Comparison of ENCODE assay signal across 18 cellular contexts in genomic region chr7:111992601-111993000, GRCh38.
DNase-seq lines count a peak whose midpoint lies in the region; ATAC-seq, FAIRE-seq and TF ChIP-seq lines count a peak whose summit lies in the region.
"Had no signal": no experiment of that assay in that cellular context is flagged by ENCODE, and none has a peak within 500 bp of the region (broad histone marks: within the 10 kb centered on the region; RNA-seq: fewer than 3 reads in every experiment).

No MANE protein-coding gene starts in this region.

- H3K27ac Mint-ChIP-seq in astrocyte (ENCODE audit: unreplicated experiment): peak overlapping the region; percentile 79

- H3K9me3 ChIP-seq in GM23248 (ENCODE audit: low read depth) (no peaks in the 10 kb centered on the region), astrocyte (ENCODE audit: insufficient read depth, low read depth, low read length) (no peaks in the 10 kb centered on the region), skeletal muscle satellite cell (replicated peaks; ENCODE audit: low read length) (no peaks in the 10 kb centered on the region)
- H3K9me3 ChIP-seq: BLaER1 treated with 17β-estradiol and CSF1 and Interleukin-3, amounts not matched to agents 10 nM and 100 nM had no signal

- H3K9me2 ChIP-seq in GM23248 (ENCODE audit: insufficient read depth): no peaks in the 10 kb centered on the region; the same call in 1 of the 2 replicates

- no peaks in the 10 kb centered on the region for H4K20me1 ChIP-seq in GM23248 (ENCODE audit: insufficient read depth)
- no peaks in the 10 kb centered on the region for H4K20me1 ChIP-seq in astrocyte (ENCODE audit: insufficient read depth, low read length)
- H4K20me1 ChIP-seq: BLaER1 treated with 17β-estradiol and CSF1 and Interleukin-3, amounts not matched to agents 10 nM and 100 nM had no signal

- H3K4me3 ChIP-seq in GM23248: no peak overlapping the region
- no peak overlapping the region for H3K4me3 ChIP-seq in astrocyte (ENCODE audit: insufficient read depth, low read depth, low read length)
- H3K4me3 ChIP-seq in skeletal muscle satellite cell (ENCODE audit: low read length): no peak overlapping the region
- H3K4me3 ChIP-seq: BLaER1 treated with 17β-estradiol and CSF1 and Interleukin-3, amounts not matched to agents 10 nM and 100 nM; GM12878 had no signal

- H3K27ac ChIP-seq in GM23248 (no peak overlapping the region), astrocyte (ENCODE audit: low read depth, low read length) (no peak overlapping the region)
- H3K27ac ChIP-seq: BLaER1 treated with 17β-estradiol and CSF1 and Interleukin-3, amounts not matched to agents 10 nM and 100 nM; KMS-11 had no signal

- no peaks in the 10 kb centered on the region for H3K9me3 Mint-ChIP-seq in astrocyte (ENCODE audit: unreplicated experiment)

- H3K4me1 ChIP-seq in GM23248 (ENCODE audit: insufficient read depth): peaks cover under 1% of the 10 kb centered on the region; the same call in 1 of the 2 replicates
- H3K4me1 ChIP-seq in astrocyte (ENCODE audit: insufficient read depth, low read length): peaks cover under 1% of the 10 kb centered on the region
- peaks cover 14% of the 10 kb centered on the region for H3K4me1 ChIP-seq in skeletal muscle satellite cell (ENCODE audit: control insufficient read depth, insufficient read depth, low read length)

- no peaks in the 10 kb centered on the region for H3K27me3 ChIP-seq in GM23248 (replicated peaks; ENCODE audit: insufficient read depth)
- no peaks in the 10 kb centered on the region for H3K27me3 ChIP-seq in astrocyte (ENCODE audit: insufficient read depth, low read length)
- no peaks in the 10 kb centered on the region for H3K27me3 ChIP-seq in skeletal muscle satellite cell (ENCODE audit: control insufficient read depth, insufficient read depth, low read length)
- H3K27me3 ChIP-seq: BLaER1 treated with 17β-estradiol and CSF1 and Interleukin-3, amounts not matched to agents 10 nM and 100 nM had no signal

- no peaks in the 10 kb centered on the region; the same call in 1 of the 2 replicates for H3K36me3 ChIP-seq in GM23248 (ENCODE audit: low read depth)
- no peaks in the 10 kb centered on the region for H3K36me3 ChIP-seq in astrocyte (ENCODE audit: insufficient read depth, low read length)
- no peaks in the 10 kb centered on the region for H3K36me3 ChIP-seq in skeletal muscle satellite cell (ENCODE audit: insufficient read depth, low read length)

- no peak overlapping the region for H2AFZ ChIP-seq in GM23248
- H2AFZ ChIP-seq in astrocyte (ENCODE audit: low read depth, low read length): no peak overlapping the region

- no peak for ATAC-seq in GM21576 (IDR thresholded peaks at IDR 0.05; ENCODE audit: unreplicated experiment)
- ATAC-seq in GM18861 (IDR thresholded peaks at IDR 0.05; ENCODE audit: unreplicated experiment): no peak
- ATAC-seq in GM18909 (IDR thresholded peaks at IDR 0.05; ENCODE audit: poor library complexity, unreplicated experiment): no peak
- ATAC-seq: GM12878, Panc1 had no signal

- in situ Hi-C loops in GM23248 (cut with MboI): no loop called here

- H3K36me3 Mint-ChIP-seq in astrocyte (ENCODE audit: low read depth, unreplicated experiment): peaks cover 3% of the 10 kb centered on the region

- H3K4me3 Mint-ChIP-seq in astrocyte (ENCODE audit: unreplicated experiment): no peak overlapping the region

- DNase-seq in GM23248 (peak; percentile 18), astrocyte (ENCODE audit: low read depth) (peak; percentile 11), iris pigment epithelial cell (ENCODE audit: low read depth) (peak; percentile 23)
- DNase-seq: MM.1S, NCI-H1105 treated with DMSO at 0.1 percent for 48 hours, NCI-H187 treated with DMSO at 0.1 percent for 48 hours, NCI-H2171, NCI-H510A, NCI-H82, Right ventricle myocardium superior had no signal

- peaks cover 8% of the 10 kb centered on the region for H3K4me1 Mint-ChIP-seq in astrocyte (ENCODE audit: low read depth, unreplicated experiment)

- 88 to 89% methylated on average over 4 of the region's 4 CpGs for WGBS in GM23248 (ENCODE audit: low coverage in 1 of 2, low lambda C conversion rate in 2 of 2, missing lambda C conversion rate in 2 of 2), 2 experiments

- H3K79me2 ChIP-seq in GM23248 (ENCODE audit: insufficient read depth): no peaks in the 10 kb centered on the region
- no peaks in the 10 kb centered on the region for H3K79me2 ChIP-seq in astrocyte (ENCODE audit: insufficient read depth, low read length)

- H3K9ac ChIP-seq in GM23248 (no peak overlapping the region), astrocyte (ENCODE audit: low read length) (no peak overlapping the region), skeletal muscle satellite cell (ENCODE audit: low read depth, low read length) (peak overlapping the region; percentile 16)
- H3K9ac ChIP-seq: BLaER1 treated with 17β-estradiol and CSF1 and Interleukin-3, amounts not matched to agents 10 nM and 100 nM; KMS-11 had no signal

- no peak for TF ChIP-seq CTCF in astrocyte (IDR thresholded peaks at IDR 0.05; ENCODE audit: insufficient read depth, low read depth, low read length)

- peaks cover 2% of the 10 kb centered on the region; the same call in 1 of the 2 replicates for H3F3A ChIP-seq in GM23248 (ENCODE audit: insufficient read depth)

- FAIRE-seq in astrocyte (lab: Jason Lieb, UNC): no peak
- FAIRE-seq: GM12878 had no signal

- no peaks in the 10 kb centered on the region for H3K27me3 Mint-ChIP-seq in astrocyte (ENCODE audit: low read depth, unreplicated experiment)

- H3K4me2 ChIP-seq in GM23248 (ENCODE audit: unreplicated experiment) (peak overlapping the region; percentile 11), astrocyte (ENCODE audit: low read length) (no peak overlapping the region), skeletal muscle satellite cell (ENCODE audit: low read length) (no peak overlapping the region)
- H3K4me2 ChIP-seq: BLaER1 treated with 17β-estradiol and CSF1 and Interleukin-3, amounts not matched to agents 10 nM and 100 nM; KMS-11 had no signal
